8 cellular contexts compared by ENCODE assay signal in the genomic region with DNA sequence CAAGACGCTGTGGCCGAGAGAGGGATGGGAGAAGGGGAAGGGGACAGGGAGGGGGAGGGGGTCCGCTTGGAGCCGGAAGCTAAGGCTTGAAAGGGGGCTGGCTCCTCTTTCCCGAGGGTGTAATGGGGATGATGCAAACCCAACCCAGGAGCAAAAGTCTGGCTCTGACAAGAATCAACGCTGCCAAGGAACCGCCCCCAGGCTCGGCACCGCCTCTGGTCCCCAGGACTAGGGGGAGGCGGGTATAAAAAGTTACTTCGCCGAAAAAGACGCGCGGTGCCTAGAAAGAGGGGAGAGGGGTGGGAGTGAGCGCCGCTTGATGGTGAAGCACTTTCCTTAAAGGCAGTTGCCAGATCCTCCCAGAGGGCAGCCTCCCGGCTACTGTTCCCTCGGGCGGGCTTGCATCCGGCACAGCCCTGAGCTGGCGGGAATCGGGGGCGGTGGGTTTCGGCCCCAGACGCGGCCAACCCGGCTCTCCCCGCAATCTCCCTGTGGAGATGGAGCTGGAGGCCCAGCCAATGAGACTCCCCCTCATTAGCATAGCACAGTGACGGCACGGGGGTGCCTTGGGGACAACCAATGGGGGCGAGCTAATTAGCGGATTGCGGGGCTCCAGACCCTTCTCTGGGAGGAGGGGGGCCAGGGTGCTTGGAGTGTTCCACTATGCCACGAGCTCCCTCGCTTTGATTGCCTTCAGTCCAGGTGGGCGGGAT. TPM values are rescaled to one million over a fixed set of nuclear protein-coding genes. Genes with fewer than 3 reads are reported as not detected.
A peak's percentile ranks its signal among the peaks of the same experiment; 100 is the strongest.
DNase-seq lines count a peak whose midpoint lies in the region; ATAC-seq and FAIRE-seq lines count a peak whose summit lies in the region.

A gene (minus strand): TSS at position 40 of the 713 bp plus-strand sequence. CDS start 131 bp downstream, outside the sequence.

- in situ Hi-C loops in KBM-7 (cut with MboI; ENCODE audit: low pct_unique_long_range_greater_than_20kb, low sequenced_read_pairs) = no loop called here

- H3K4me3 ChIP-seq in small intestine (ENCODE audit: low read depth in 1 of 2, low read length in 2 of 2) = peak within 1 kb of the TSS; percentile 30 to 31

- H3K27ac ChIP-seq in small intestine (ENCODE audit: low read depth in 1 of 2, low read length in 1 of 2) = peak within 1 kb of the TSS in 1 of 2 donors; percentile 88

- no peak for ATAC-seq in HG02642 (IDR thresholded peaks at IDR 0.05; ENCODE audit: poor library complexity, unreplicated experiment)

- H3K36me3 ChIP-seq in small intestine (ENCODE audit: control insufficient read depth in 2 of 2, insufficient read depth in 2 of 2, low read length in 2 of 2) = no peaks in the 10 kb centered on the region

- peak; percentile 2 for DNase-seq in stimulated activated CD4-positive, alpha-beta T cell treated with anti-CD3 and anti-CD28 coated beads, Interleukin-15, amount 100 ng/mL, for 24 hours
- DNase-seq in stimulated activated CD4-positive, alpha-beta T cell treated with anti-CD3 and anti-CD28 coated beads, Interleukin-1b, Interleukin-23, amount 100 ng/mL, for 48 hours = no peak
- DNase-seq in NCI-H748 treated with DMSO at 0.1 percent for 48 hours (lab: John Stamatoyannopoulos, UW) (peak; percentile 84), cerebellar cortex (ENCODE audit: low spot score) (peak; percentile 65), islet precursor cell (peak; percentile 96), small intestine (peak; percentile 14), KBM-7 (no peak)

- peaks cover 0 to 2% of the 10 kb centered on the region in 2 donors for H3K27me3 ChIP-seq in small intestine (ENCODE audit: control insufficient read depth in 2 of 2, insufficient read depth in 2 of 2, low read length in 2 of 2)

- no peak for FAIRE-seq in small intestine (lab: Jason Lieb, UNC)

- H3K4me1 ChIP-seq in small intestine (ENCODE audit: control insufficient read depth in 2 of 2, insufficient read depth in 1 of 2, low read depth in 1 of 2, low read length in 1 of 2) = peaks cover 0 to 2% of the 10 kb centered on the region in 2 donors

- no peaks in the 10 kb centered on the region for H3K9me3 ChIP-seq in small intestine (ENCODE audit: control insufficient read depth, low read depth)

- WGBS in small intestine, 3 donors = 1 to 6% (median 2%) methylated on average over 34 to 37 of the region's 37 CpGs

RNA-seq across cellular contexts. Expression of the gene that starts here (rescaled TPM):
- polyA plus RNA-seq in small intestine = under 1 TPM in 2 of 3 donors, not detected in 1; 0.27 to 0.61 TPM

Comparison
In these comparisons a context has a peak if more than half of its experiments do, and no peak if none do; other contexts are left out.
1. DNase-seq: peak in stimulated activated CD4-positive, alpha-beta T cell treated with anti-CD3 and anti-CD28 coated beads, Interleukin-15, amount 100 ng/mL, for 24 hours (single experiment), NCI-H748 treated with DMSO at 0.1 percent for 48 hours (single experiment), cerebellar cortex (single experiment) and islet precursor cell (single experiment); none in stimulated activated CD4-positive, alpha-beta T cell treated with anti-CD3 and anti-CD28 coated beads, Interleukin-1b, Interleukin-23, amount 100 ng/mL, for 48 hours (single experiment) and KBM-7 (single experiment).
2. Peak in DNase-seq and H3K4me3 ChIP-seq in small intestine; RNA of the gene not detected or under 1 TPM.